26 cellular contexts compared by ENCODE assay signal in the genomic region with DNA sequence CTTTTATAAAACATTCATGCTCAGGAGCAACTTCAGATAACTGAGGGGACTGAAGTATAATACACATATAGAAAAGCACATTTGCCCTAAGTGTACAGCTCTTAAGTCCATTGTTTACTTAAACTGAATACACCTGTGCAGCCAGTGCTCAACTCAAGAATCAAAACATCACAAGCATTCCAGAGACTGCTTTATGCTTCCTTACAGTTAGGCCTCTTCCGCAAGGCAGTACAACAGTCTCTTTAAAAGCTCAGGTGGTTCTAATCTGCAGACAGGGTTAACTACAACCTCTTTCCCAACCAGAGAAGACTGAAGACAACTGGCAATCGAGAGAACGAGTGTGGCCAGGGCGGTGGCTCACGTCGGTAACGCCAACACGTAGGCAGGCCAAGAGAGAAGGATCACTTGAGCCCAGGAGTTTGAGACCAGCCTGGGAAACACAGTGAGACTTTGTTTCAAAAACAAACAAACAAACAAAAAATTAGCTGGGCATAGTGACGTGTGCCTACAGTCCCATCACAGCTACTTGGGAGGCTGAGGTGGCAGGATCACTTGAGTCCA.
"Had no signal": no experiment of that assay in that cellular context is flagged by ENCODE, and none has a peak within 500 bp of the region (broad histone marks: within the 10 kb centered on the region; RNA-seq: fewer than 3 reads in every experiment).

No MANE protein-coding gene starts in this region.

- H3K4me3 ChIP-seq: dorsolateral prefrontal cortex, gastrocnemius medialis, left ventricle myocardium inferior, mucosa of descending colon, right atrium auricular region, smooth muscle cell, stomach, tibial artery, uterus had no signal

- H3K27ac ChIP-seq: dorsolateral prefrontal cortex, gastrocnemius medialis, left ventricle myocardium inferior, neutrophil, parathyroid adenoma, right atrium auricular region, stomach, tibial artery, uterus had no signal

- H3K27ac Mint-ChIP-seq: mesothelial cell of epicardium; natural killer cell treated with Interleukin-12 subunit alpha and Interleukin-12 subunit beta and Interleukin-15 and Interleukin-18, amount 100 ng/mL, for 72 hours; stimulated activated effector memory CD8-positive, alpha-beta T cell treated with anti-CD3 and anti-CD28 coated beads, Interleukin-12 subunit alpha, Interleukin-12 subunit beta, amount 100 ng/mL, for 72 hours; type B pancreatic cell had no signal

- DNase-seq: dorsolateral prefrontal cortex; effector CD4-positive, alpha-beta T cell; gastrocnemius medialis; head of caudate nucleus; kidney; left ventricle myocardium inferior; mesenchymal stem cell; mucosa of descending colon; naive B cell; stimulated activated CD4-positive, alpha-beta T cell treated with anti-CD3 and anti-CD28 coated beads, Interleukin-2, amount 100 ng/mL, for 24 hours; stimulated activated CD4-positive, alpha-beta T cell treated with anti-CD3 and anti-CD28 coated beads, Interleukin-4, amount 100 ng/mL, for 24 hours; stimulated activated naive CD4-positive, alpha-beta T cell treated with Interleukin-2 at 50 U/mL for 16 hours; stomach; tibial artery; uterus had no signal

- H3K4me3 Mint-ChIP-seq: mesothelial cell of epicardium; natural killer cell treated with Interleukin-12 subunit alpha and Interleukin-12 subunit beta and Interleukin-15 and Interleukin-18, amount 100 ng/mL, for 72 hours; neural crest cell; stimulated activated effector memory CD8-positive, alpha-beta T cell treated with anti-CD3 and anti-CD28 coated beads, Interleukin-12 subunit alpha, Interleukin-12 subunit beta, amount 100 ng/mL, for 72 hours; type B pancreatic cell had no signal

- H3K9me3 ChIP-seq: gastrocnemius medialis, left ventricle myocardium inferior, neutrophil, right atrium auricular region, tibial artery, uterus had no signal

- H3K27me3 ChIP-seq: dorsolateral prefrontal cortex, gastrocnemius medialis, neutrophil, right atrium auricular region, stomach, tibial artery, uterus had no signal

- H3K4me1 Mint-ChIP-seq: mesothelial cell of epicardium; neural crest cell; stimulated activated effector memory CD8-positive, alpha-beta T cell treated with anti-CD3 and anti-CD28 coated beads, Interleukin-12 subunit alpha, Interleukin-12 subunit beta, amount 100 ng/mL, for 72 hours had no signal

- H3K36me3 ChIP-seq: uterus had no signal

- H3K4me1 ChIP-seq: gastrocnemius medialis, parathyroid adenoma, right atrium auricular region, tibial artery, uterus had no signal

- ATAC-seq: gastrocnemius medialis; mucosa of descending colon; natural killer cell treated with Interleukin-12 subunit alpha and Interleukin-12 subunit beta and Interleukin-15 and Interleukin-18, amount 100 ng/mL, for 72 hours; sciatic nerve; stimulated activated effector memory CD8-positive, alpha-beta T cell treated with anti-CD3 and anti-CD28 coated beads, Interleukin-12 subunit alpha, Interleukin-12 subunit beta, amount 100 ng/mL, for 72 hours had no signal

- H3K9me3 Mint-ChIP-seq: natural killer cell treated with Interleukin-12 subunit alpha and Interleukin-12 subunit beta and Interleukin-15 and Interleukin-18, amount 100 ng/mL, for 72 hours; stimulated activated effector memory CD8-positive, alpha-beta T cell treated with anti-CD3 and anti-CD28 coated beads, Interleukin-12 subunit alpha, Interleukin-12 subunit beta, amount 100 ng/mL, for 72 hours had no signal

- H3K27me3 Mint-ChIP-seq: naive B cell; natural killer cell treated with Interleukin-12 subunit alpha and Interleukin-12 subunit beta and Interleukin-15 and Interleukin-18, amount 100 ng/mL, for 72 hours; progenitor cell of endocrine pancreas; type B pancreatic cell had no signal
